ENCODE assay signal across 1 cellular context in the genomic region with DNA sequence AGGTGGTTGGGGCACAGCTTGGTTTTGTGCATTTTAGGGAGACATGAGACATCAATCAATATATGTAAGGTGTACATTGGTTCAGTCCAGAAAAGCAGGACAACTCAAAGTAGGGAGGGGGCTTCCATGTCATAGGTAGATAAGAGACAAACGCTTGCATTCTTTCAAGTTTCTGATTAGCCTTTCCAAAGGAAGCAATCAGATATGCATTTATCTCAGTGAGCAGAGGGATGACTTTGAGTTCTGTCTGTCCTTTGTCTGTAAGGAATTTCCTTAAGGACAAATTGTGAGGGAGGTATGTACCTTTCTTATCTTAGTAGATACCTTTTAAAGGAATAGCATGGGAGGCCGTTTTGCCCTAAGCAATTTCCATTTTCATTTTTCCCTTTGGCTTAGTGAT.
TF ChIP-seq lines count a peak whose summit lies in the region.

No MANE protein-coding gene starts in this region.

TF ChIP-seq in K562, 482 proteins besides CTCF, POLR2A, EP300 and RAD21:
- peak; percentile 32; the same call in 1 of the 2 replicates for TF ChIP-seq SMARCE1 (IDR thresholded peaks at IDR 0.05)
- peak; percentile 61; the same call in 1 of the 2 replicates for TF ChIP-seq CTBP1 (IDR thresholded peaks at IDR 0.05; ENCODE audit: borderline replicate concordance)
- peak; percentile 63 for TF ChIP-seq CBFA2T3 (IDR thresholded peaks at IDR 0.05)
- TF ChIP-seq BRD9 (IDR thresholded peaks at IDR 0.05; ENCODE audit: low read depth, partially characterized antibody), result no peak
- TF ChIP-seq, protein P1, sequence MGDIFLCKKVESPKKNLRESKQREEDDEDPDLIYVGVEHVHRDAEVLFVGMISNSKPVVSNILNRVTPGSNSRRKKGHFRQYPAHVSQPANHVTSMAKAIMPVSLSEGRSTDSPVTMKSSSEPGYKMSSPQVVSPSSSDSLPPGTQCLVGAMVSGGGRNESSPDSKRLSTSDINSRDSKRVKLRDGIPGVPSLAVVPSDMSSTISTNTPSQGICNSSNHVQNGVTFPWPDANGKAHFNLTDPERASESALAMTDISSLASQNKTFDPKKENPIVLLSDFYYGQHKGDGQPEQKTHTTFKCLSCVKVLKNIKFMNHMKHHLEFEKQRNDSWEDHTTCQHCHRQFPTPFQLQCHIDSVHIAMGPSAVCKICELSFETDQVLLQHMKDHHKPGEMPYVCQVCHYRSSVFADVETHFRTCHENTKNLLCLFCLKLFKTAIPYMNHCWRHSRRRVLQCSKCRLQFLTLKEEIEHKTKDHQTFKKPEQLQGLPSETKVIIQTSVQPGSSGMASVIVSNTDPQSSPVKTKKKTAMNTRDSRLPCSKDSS (IDR thresholded peaks at IDR 0.05; ENCODE audit: low read depth, partially characterized antibody), result no peak
- TF ChIP-seq TAL1 (IDR thresholded peaks at IDR 0.05), result peak; percentile 49
- TF ChIP-seq, protein P2, sequence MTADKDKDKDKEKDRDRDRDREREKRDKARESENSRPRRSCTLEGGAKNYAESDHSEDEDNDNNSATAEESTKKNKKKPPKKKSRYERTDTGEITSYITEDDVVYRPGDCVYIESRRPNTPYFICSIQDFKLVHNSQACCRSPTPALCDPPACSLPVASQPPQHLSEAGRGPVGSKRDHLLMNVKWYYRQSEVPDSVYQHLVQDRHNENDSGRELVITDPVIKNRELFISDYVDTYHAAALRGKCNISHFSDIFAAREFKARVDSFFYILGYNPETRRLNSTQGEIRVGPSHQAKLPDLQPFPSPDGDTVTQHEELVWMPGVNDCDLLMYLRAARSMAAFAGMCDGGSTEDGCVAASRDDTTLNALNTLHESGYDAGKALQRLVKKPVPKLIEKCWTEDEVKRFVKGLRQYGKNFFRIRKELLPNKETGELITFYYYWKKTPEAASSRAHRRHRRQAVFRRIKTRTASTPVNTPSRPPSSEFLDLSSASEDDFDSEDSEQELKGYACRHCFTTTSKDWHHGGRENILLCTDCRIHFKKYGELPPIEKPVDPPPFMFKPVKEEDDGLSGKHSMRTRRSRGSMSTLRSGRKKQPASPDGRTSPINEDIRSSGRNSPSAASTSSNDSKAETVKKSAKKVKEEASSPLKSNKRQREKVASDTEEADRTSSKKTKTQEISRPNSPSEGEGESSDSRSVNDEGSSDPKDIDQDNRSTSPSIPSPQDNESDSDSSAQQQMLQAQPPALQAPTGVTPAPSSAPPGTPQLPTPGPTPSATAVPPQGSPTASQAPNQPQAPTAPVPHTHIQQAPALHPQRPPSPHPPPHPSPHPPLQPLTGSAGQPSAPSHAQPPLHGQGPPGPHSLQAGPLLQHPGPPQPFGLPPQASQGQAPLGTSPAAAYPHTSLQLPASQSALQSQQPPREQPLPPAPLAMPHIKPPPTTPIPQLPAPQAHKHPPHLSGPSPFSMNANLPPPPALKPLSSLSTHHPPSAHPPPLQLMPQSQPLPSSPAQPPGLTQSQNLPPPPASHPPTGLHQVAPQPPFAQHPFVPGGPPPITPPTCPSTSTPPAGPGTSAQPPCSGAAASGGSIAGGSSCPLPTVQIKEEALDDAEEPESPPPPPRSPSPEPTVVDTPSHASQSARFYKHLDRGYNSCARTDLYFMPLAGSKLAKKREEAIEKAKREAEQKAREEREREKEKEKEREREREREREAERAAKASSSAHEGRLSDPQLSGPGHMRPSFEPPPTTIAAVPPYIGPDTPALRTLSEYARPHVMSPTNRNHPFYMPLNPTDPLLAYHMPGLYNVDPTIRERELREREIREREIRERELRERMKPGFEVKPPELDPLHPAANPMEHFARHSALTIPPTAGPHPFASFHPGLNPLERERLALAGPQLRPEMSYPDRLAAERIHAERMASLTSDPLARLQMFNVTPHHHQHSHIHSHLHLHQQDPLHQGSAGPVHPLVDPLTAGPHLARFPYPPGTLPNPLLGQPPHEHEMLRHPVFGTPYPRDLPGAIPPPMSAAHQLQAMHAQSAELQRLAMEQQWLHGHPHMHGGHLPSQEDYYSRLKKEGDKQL (CRISPR knock-in tag; IDR thresholded peaks at IDR 0.05; ENCODE audit: borderline replicate concordance), result no peak
- no peak for TF ChIP-seq NFIC (IDR thresholded peaks at IDR 0.05)
- TF ChIP-seq TCF3 (CRISPR knock-in tag; IDR thresholded peaks at IDR 0.05), result peak; percentile 40; the same call in 1 of the 2 replicates
- TF ChIP-seq, protein P3, sequence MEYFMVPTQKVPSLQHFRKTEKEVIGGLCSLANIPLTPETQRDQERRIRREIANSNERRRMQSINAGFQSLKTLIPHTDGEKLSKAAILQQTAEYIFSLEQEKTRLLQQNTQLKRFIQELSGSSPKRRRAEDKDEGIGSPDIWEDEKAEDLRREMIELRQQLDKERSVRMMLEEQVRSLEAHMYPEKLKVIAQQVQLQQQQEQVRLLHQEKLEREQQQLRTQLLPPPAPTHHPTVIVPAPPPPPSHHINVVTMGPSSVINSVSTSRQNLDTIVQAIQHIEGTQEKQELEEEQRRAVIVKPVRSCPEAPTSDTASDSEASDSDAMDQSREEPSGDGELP (CRISPR knock-in tag; IDR thresholded peaks at IDR 0.05; ENCODE audit: borderline replicate concordance), result no peak
- peak; percentile 24; the same call in 1 of the 2 replicates for TF ChIP-seq NFE2 (IDR thresholded peaks at IDR 0.05; ENCODE audit: low read depth)
- peak; percentile 59; the same call in 1 of the 2 replicates for TF ChIP-seq DPF2 (IDR thresholded peaks at IDR 0.05)
- TF ChIP-seq ZEB2 (IDR thresholded peaks at IDR 0.05), result peak; percentile 65
- TF ChIP-seq ESRRA (IDR thresholded peaks at IDR 0.05; ENCODE audit: borderline replicate concordance, low read depth), result peak; percentile 28; the same call in 1 of the 2 replicates
- peak; percentile 52 for TF ChIP-seq CBFA2T2 (conservative IDR thresholded peaks at IDR 0.05)
- no peak for TF ChIP-seq FOXM1 (IDR thresholded peaks at IDR 0.05; ENCODE audit: low read depth)
- no peak for TF ChIP-seq FOXM1 (CRISPR knock-in tag; IDR thresholded peaks at IDR 0.05; ENCODE audit: low read depth)
- TF ChIP-seq TAF7 (tag; IDR thresholded peaks at IDR 0.05), result no peak
- no peak for TF ChIP-seq POLR2G (IDR thresholded peaks at IDR 0.05; ENCODE audit: low read depth, low read length)
- no peak for TF ChIP-seq WHSC1 (IDR thresholded peaks at IDR 0.05; ENCODE audit: low read length)
- TF ChIP-seq, protein P4, sequence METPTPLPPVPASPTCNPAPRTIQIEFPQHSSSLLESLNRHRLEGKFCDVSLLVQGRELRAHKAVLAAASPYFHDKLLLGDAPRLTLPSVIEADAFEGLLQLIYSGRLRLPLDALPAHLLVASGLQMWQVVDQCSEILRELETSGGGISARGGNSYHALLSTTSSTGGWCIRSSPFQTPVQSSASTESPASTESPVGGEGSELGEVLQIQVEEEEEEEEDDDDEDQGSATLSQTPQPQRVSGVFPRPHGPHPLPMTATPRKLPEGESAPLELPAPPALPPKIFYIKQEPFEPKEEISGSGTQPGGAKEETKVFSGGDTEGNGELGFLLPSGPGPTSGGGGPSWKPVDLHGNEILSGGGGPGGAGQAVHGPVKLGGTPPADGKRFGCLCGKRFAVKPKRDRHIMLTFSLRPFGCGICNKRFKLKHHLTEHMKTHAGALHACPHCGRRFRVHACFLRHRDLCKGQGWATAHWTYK (CRISPR knock-in tag; IDR thresholded peaks at IDR 0.05), result no peak
- peak; percentile 25; the same call in 1 of the 2 replicates for TF ChIP-seq NCOR1 (IDR thresholded peaks at IDR 0.05)
- no peak for TF ChIP-seq POLR2AphosphoS2 (IDR thresholded peaks at IDR 0.05; ENCODE audit: low read length)
- 0 out of 2 replicates have a peak, but pooled peaks have one; percentile 28 for TF ChIP-seq TEAD4 (IDR thresholded peaks at IDR 0.05; ENCODE audit: low read length)
- TF ChIP-seq TEAD4 (CRISPR knock-in tag; IDR thresholded peaks at IDR 0.05; ENCODE audit: borderline replicate concordance), result no peak
- no peak for TF ChIP-seq FIP1L1 (IDR thresholded peaks at IDR 0.05; ENCODE audit: low read depth, low read length, poor library complexity, severe bottlenecking)
- no peak for TF ChIP-seq SPI1 (IDR thresholded peaks at IDR 0.05; ENCODE audit: borderline replicate concordance, low read depth, low read length)
- TF ChIP-seq TEAD1 (CRISPR knock-in tag; IDR thresholded peaks at IDR 0.05), result 0 out of 4 replicates have a peak, but pooled peaks of 1 of the 2 experiments have one; percentile 24
- no peak for TF ChIP-seq ZNF79 (CRISPR knock-in tag; IDR thresholded peaks at IDR 0.05; ENCODE audit: low read depth)
- TF ChIP-seq ARID1B (IDR thresholded peaks at IDR 0.05), result peak; percentile 79
- TF ChIP-seq YBX1 (IDR thresholded peaks at IDR 0.05), result no peak
- peak; percentile 57; the same call in 1 of the 2 replicates for TF ChIP-seq SMARCA4 (IDR thresholded peaks at IDR 0.05)
- peak; percentile 91 for TF ChIP-seq SOX6 (IDR thresholded peaks at IDR 0.05)
- no peak for TF ChIP-seq SRF (CRISPR knock-in tag; IDR thresholded peaks at IDR 0.05)
